In the genomic region with DNA sequence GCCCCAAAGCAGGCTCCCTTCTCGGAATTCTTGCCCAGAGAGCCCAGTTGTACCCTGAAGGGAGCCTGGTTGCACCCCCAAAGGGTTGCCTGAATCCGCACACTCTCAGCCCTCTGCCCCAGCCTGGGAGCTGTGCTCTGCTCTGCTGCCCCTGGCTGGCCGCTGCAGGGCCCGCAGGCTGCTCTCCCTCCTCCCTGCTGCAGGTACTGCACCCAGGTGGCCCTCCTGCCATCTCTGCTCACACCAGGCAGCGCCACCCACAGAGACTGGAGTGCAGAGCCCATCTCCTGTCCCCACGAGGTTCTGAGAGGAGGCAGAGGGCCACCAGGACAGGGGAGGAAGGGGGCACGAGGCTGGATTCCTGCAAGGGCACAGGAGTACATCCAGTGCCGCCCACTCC, we compare ENCODE assay signal across 14 cellular contexts.
DNase-seq lines count a peak whose midpoint lies in the region; ATAC-seq and TF ChIP-seq lines count a peak whose summit lies in the region.
"Had no signal": no experiment of that assay in that cellular context is flagged by ENCODE, and none has a peak within 500 bp of the region (broad histone marks: within the 10 kb centered on the region; RNA-seq: fewer than 3 reads in every experiment).

No MANE protein-coding gene starts in this region.

- no peak overlapping the region for H3K4me3 Mint-ChIP-seq in activated T-cell treated with anti-CD3 and anti-CD28 coated beads, Interleukin-2, amount 50 U/mL, for 4 hours
- H3K4me3 Mint-ChIP-seq in stimulated activated memory B cell treated with anti-CD40 and anti-IgM and Interleukin-4, amounts not matched to agents 10 μg/mL and 1 μg/mL and 100 μg/mL, for 72 hours: no peak overlapping the region
- H3K4me3 Mint-ChIP-seq in mesothelial cell of epicardium: no peak overlapping the region
- H3K4me3 Mint-ChIP-seq: CD4-positive, alpha-beta memory T cell; IgD-negative memory B cell; type B pancreatic cell had no signal

- H3K27ac Mint-ChIP-seq in stimulated activated memory B cell treated with anti-CD40 and anti-IgM and Interleukin-4, amounts not matched to agents 10 μg/mL and 1 μg/mL and 100 μg/mL, for 72 hours: no peak overlapping the region
- no peak overlapping the region for H3K27ac Mint-ChIP-seq in mesothelial cell of epicardium
- H3K27ac Mint-ChIP-seq: CD4-positive, alpha-beta memory T cell; IgD-negative memory B cell; type B pancreatic cell had no signal

- ATAC-seq in activated T-cell treated with anti-CD3 and anti-CD28 coated beads, Interleukin-2, amount 50 U/mL, for 4 hours: no peak
- ATAC-seq in stimulated activated memory B cell treated with anti-CD40 and anti-IgM and Interleukin-4, amounts not matched to agents 10 μg/mL and 1 μg/mL and 100 μg/mL, for 72 hours: no peak

- H3K4me1 Mint-ChIP-seq in activated T-cell treated with anti-CD3 and anti-CD28 coated beads, Interleukin-2, amount 50 U/mL, for 4 hours (ENCODE audit: low read depth): no peaks in the 10 kb centered on the region
- H3K4me1 Mint-ChIP-seq in stimulated activated memory B cell treated with anti-CD40 and anti-IgM and Interleukin-4, amounts not matched to agents 10 μg/mL and 1 μg/mL and 100 μg/mL, for 72 hours: no peaks in the 10 kb centered on the region
- H3K4me1 Mint-ChIP-seq in mesothelial cell of epicardium: no peaks in the 10 kb centered on the region
- H3K4me1 Mint-ChIP-seq: CD4-positive, alpha-beta memory T cell had no signal

- peaks cover 13% of the 10 kb centered on the region for H3K27me3 Mint-ChIP-seq in activated T-cell treated with anti-CD3 and anti-CD28 coated beads, Interleukin-2, amount 50 U/mL, for 4 hours (ENCODE audit: low read depth)
- H3K27me3 Mint-ChIP-seq in stimulated activated memory B cell treated with anti-CD40 and anti-IgM and Interleukin-4, amounts not matched to agents 10 μg/mL and 1 μg/mL and 100 μg/mL, for 72 hours: peaks cover 29% of the 10 kb centered on the region
- peaks cover 33% of the 10 kb centered on the region for H3K27me3 Mint-ChIP-seq in mesothelial cell of epicardium (ENCODE audit: low read depth)
- H3K27me3 Mint-ChIP-seq: type B pancreatic cell had no signal

- peak; percentile 34 to 39 for DNase-seq in SHP77 (lab: John Stamatoyannopoulos, UW)
- DNase-seq in SHP77 treated with DMSO at 0.1 percent for 48 hours (lab: John Stamatoyannopoulos, UW): no peak
- DNase-seq in RPMI8226: peak; percentile 36
- peak; percentile 14 for DNase-seq in kidney tubule cell (ENCODE audit: low spot score)
- DNase-seq in activated T-cell treated with anti-CD3 and anti-CD28 coated beads, Interleukin-2, amount 50 U/mL, for 4 hours: no peak
- DNase-seq in stimulated activated CD4-positive, alpha-beta T cell treated with anti-CD3 and anti-CD28 coated beads, Interleukin-1b, Interleukin-23, amount 100 ng/mL, for 48 hours: no peak
- no peak for DNase-seq in mesothelial cell of epicardium (ENCODE audit: low spot score in 2 of 2, unreplicated experiment in 2 of 2)
- DNase-seq: activated CD8-positive, alpha-beta memory T cell treated with anti-CD3 and anti-CD28 coated beads for 24 hours; CD4-positive, alpha-beta memory T cell; foreskin melanocyte; occipital lobe had no signal

- no peak for TF ChIP-seq CTCF in mesothelial cell of epicardium (IDR thresholded peaks at IDR 0.05; ENCODE audit: unreplicated experiment)

- H3K9me3 Mint-ChIP-seq in activated T-cell treated with anti-CD3 and anti-CD28 coated beads, Interleukin-2, amount 50 U/mL, for 4 hours: no peaks in the 10 kb centered on the region
- H3K9me3 Mint-ChIP-seq in stimulated activated memory B cell treated with anti-CD40 and anti-IgM and Interleukin-4, amounts not matched to agents 10 μg/mL and 1 μg/mL and 100 μg/mL, for 72 hours: peaks cover 2% of the 10 kb centered on the region
- H3K9me3 Mint-ChIP-seq in mesothelial cell of epicardium: no peaks in the 10 kb centered on the region
- H3K9me3 Mint-ChIP-seq: CD4-positive, alpha-beta memory T cell; type B pancreatic cell had no signal

- no peaks in the 10 kb centered on the region for H3K36me3 Mint-ChIP-seq in activated T-cell treated with anti-CD3 and anti-CD28 coated beads, Interleukin-2, amount 50 U/mL, for 4 hours (ENCODE audit: insufficient read depth)
- no peaks in the 10 kb centered on the region for H3K36me3 Mint-ChIP-seq in stimulated activated memory B cell treated with anti-CD40 and anti-IgM and Interleukin-4, amounts not matched to agents 10 μg/mL and 1 μg/mL and 100 μg/mL, for 72 hours
- no peaks in the 10 kb centered on the region for H3K36me3 Mint-ChIP-seq in mesothelial cell of epicardium
- H3K36me3 Mint-ChIP-seq: CD4-positive, alpha-beta memory T cell; IgD-negative memory B cell; type B pancreatic cell had no signal

Comparison
In these comparisons a context has a peak if more than half of its experiments do, and no peak if none do; other contexts are left out.
1. DNase-seq: peak in SHP77 (2 of 2), RPMI8226 (single experiment) and kidney tubule cell (single experiment); none in SHP77 treated with DMSO at 0.1 percent for 48 hours (single experiment), activated T-cell treated with anti-CD3 and anti-CD28 coated beads, Interleukin-2, amount 50 U/mL, for 4 hours (single experiment), stimulated activated CD4-positive, alpha-beta T cell treated with anti-CD3 and anti-CD28 coated beads, Interleukin-1b, Interleukin-23, amount 100 ng/mL, for 48 hours (single experiment) and mesothelial cell of epicardium (0 of 2).